ENCODE assay signal across 9 cellular contexts in the genomic region with DNA sequence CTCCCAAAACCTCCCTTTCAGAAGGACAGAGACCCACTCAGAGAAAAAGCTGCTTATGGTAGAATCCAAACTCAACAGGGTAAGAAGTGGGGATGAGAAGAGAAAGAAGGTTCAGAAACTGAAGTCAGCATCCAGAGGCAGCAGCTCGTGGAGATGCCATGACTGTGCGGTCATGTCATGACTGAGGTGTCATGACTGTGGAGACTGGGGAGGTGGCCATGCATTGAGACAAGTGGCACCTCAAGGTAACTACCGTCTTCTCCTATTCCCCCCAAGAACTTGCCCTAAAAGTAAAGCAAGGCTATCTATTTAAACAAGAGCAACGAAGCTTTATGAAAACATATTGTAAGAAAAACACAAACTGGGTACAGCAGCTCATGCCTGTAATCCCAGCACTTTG. TPM values are rescaled to one million over a fixed set of nuclear protein-coding genes. Genes with fewer than 3 reads are reported as not detected.
"Had no signal": no experiment of that assay in that cellular context is flagged by ENCODE, and none has a peak within 500 bp of the region (broad histone marks: within the 10 kb centered on the region; RNA-seq: fewer than 3 reads in every experiment).

No MANE protein-coding gene starts in this region.

- FAIRE-seq: H54, HepG2 had no signal

- ATAC-seq: HepG2 had no signal

- H3K4me3 ChIP-seq: GM23248 had no signal

- H3K27ac ChIP-seq: GM23248, KMS-11 had no signal

- DNase-seq: GM23248, GOT3, H9, HCEC 1CT, KBM-7 had no signal

RNA-seq across cellular contexts. Expression of gene CHRNA3, which starts 15.1 kb away (rescaled TPM):
- total RNA-seq: GM23248, HepG2, HT-29 had no signal

RNA-seq across cellular contexts. Expression of gene CHRNB4, which starts 35.3 kb away (rescaled TPM):
- total RNA-seq: GM23248, HepG2, HT-29 had no signal
